In the genomic region with DNA sequence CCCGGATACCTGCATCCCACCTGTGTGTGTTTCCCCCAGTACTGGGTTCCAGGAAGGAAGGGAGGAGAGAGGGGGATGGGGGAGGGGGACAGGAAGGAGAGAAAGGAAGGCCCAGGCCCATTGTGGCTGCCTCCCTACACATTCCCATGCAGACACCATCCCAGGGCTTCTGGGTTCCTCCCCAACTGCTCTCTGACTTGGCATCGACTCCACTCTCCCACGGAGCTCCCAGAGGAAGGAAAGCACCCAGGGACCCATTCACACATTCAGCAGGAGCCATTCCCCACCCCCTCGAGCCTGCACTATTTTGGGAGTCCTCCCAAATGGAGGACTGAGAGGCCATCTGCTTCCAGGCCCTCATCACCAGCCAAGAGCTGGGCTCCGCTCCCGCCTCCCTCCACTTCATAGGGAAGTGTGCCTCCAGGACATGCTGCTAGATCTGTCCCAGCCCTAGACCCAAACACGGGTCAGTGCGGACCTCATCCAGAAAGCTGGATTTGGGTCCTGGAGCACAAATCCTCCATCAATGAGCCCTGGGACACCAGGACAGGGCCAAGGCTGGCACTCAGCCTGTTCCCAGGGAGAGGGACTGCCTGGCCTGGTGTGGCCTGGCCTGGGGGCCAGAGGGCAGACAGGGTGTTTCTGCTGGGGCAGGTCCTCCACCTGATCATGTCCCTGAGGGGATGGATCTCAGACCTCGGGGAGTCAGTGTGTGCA, we compare ENCODE assay signal across 1 cellular context.
TF ChIP-seq lines count a peak whose summit lies in the region.

No MANE protein-coding gene starts in this region.

TF ChIP-seq in neural cell, 6 proteins besides CTCF, POLR2A, EP300 and RAD21 (continued from another document):
- TF ChIP-seq, protein P1, sequence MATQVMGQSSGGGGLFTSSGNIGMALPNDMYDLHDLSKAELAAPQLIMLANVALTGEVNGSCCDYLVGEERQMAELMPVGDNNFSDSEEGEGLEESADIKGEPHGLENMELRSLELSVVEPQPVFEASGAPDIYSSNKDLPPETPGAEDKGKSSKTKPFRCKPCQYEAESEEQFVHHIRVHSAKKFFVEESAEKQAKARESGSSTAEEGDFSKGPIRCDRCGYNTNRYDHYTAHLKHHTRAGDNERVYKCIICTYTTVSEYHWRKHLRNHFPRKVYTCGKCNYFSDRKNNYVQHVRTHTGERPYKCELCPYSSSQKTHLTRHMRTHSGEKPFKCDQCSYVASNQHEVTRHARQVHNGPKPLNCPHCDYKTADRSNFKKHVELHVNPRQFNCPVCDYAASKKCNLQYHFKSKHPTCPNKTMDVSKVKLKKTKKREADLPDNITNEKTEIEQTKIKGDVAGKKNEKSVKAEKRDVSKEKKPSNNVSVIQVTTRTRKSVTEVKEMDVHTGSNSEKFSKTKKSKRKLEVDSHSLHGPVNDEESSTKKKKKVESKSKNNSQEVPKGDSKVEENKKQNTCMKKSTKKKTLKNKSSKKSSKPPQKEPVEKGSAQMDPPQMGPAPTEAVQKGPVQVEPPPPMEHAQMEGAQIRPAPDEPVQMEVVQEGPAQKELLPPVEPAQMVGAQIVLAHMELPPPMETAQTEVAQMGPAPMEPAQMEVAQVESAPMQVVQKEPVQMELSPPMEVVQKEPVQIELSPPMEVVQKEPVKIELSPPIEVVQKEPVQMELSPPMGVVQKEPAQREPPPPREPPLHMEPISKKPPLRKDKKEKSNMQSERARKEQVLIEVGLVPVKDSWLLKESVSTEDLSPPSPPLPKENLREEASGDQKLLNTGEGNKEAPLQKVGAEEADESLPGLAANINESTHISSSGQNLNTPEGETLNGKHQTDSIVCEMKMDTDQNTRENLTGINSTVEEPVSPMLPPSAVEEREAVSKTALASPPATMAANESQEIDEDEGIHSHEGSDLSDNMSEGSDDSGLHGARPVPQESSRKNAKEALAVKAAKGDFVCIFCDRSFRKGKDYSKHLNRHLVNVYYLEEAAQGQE (IDR thresholded peaks at IDR 0.05; ENCODE audit: borderline replicate concordance) = no peak
- TF ChIP-seq POLR2AphosphoS5 (IDR thresholded peaks at IDR 0.05) = no peak
- no peak for TF ChIP-seq TAF1 (IDR thresholded peaks at IDR 0.05; ENCODE audit: low read depth)
